Comparison of ENCODE assay signal across 8 cellular contexts in the genomic region with DNA sequence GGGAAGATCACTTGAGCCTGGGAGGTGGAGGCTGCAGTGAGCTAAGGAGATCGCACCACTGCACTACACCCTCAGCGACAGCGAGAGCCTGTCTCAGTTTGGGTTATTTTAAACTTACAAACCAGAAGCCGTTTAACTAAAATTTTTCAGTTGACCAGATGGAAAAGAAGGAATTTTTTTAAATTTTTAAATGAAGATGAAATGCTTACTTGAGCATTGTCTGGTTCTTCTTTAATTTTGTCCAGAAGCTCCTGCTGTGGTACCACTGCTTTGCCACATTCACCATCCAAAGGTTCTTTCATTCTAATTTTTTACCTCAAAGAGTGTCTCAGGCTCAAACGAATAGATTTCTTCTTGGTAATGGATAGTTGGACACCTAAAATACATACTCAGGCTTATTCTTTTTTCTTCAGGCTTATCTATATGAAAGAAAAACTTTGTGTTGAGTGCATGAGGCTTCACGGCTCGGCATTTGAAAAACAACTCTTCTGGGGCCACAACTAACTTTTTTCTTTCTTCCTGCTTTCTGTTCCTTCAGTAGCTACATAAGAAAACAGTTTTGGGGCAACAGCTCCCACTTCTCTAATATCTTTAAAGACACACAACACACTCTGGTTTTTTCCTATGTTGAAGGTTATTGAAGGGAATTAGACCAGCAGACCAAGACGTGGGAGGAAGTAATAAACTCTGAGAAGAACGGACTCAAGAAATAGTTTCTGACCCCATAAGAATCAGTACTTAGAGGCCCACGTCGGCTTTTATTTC. TPM values are rescaled to one million over a fixed set of nuclear protein-coding genes. Genes with fewer than 3 reads are reported as not detected.
DNase-seq lines count a peak whose midpoint lies in the region; ATAC-seq, FAIRE-seq and TF ChIP-seq lines count a peak whose summit lies in the region.

No MANE protein-coding gene starts in this region.

- no peaks in the 10 kb centered on the region for H3K9me3 Mint-ChIP-seq in type B pancreatic cell

- H3K4me3 ChIP-seq in BLaER1 (peak overlapping the region; percentile 78), GM12878 (peak overlapping the region; percentile 85), right lobe of liver (peak overlapping the region; percentile 66 to 88 (median 82))

- intact Hi-C loops in GM12878 (cut with micrococcal nuclease; ENCODE audit: unreplicated experiment) (loop anchor here (2.0 to 5.0 kb wide), 3 partner anchors 46 to 172 kb away; partner anchors contain the start of genes SFPQ, SMIM12 and TMEM35B), right lobe of liver (cut with DNase I) (no loop called here)

- H3K27ac ChIP-seq in BLaER1 (peak overlapping the region; percentile 80), GM12878 (ENCODE audit: control insufficient read depth, insufficient read depth) (peak overlapping the region; percentile 90), right lobe of liver (peak overlapping the region; percentile 88 to 93 (median 90))

- RAD21 ChIA-PET in GM12878 (lab: Charles Lee; ENCODE audit: unreplicated experiment), result interaction anchor here (1.0 to 1.9 kb wide), 7 partner anchors 14 to 111 kb away, joined by 3 to 12 read pairs (median 4); partner anchors contain the start of genes DLGAP3, TMEM35B and ZMYM1

- H2AFZ ChIP-seq in GM12878 (ENCODE audit: control insufficient read depth, low read depth, low read length), result peak overlapping the region; percentile 100

- H4K20me1 ChIP-seq in BLaER1, result peaks cover 5% of the 10 kb centered on the region; the same call in 1 of the 2 replicates
- H4K20me1 ChIP-seq in GM12878 (ENCODE audit: control insufficient read depth, insufficient read depth), result no peaks in the 10 kb centered on the region

- CTCF ChIA-PET in GM12878 (lab: Yijun Ruan, JAX), result interaction anchor here (0.8 to 3.9 kb wide), 8 partner anchors 10 to 203 kb away, joined by 3 to 18 read pairs (median 3); partner anchors contain the start of gene TMEM35B

- BruUV-seq in GM12878 (replicated peaks; lab: Mats Ljungman, UMichigan), result no TSS peak

- H3K36me3 Mint-ChIP-seq in type B pancreatic cell, result peaks cover 18% of the 10 kb centered on the region

- in situ Hi-C loops in KBM-7 (cut with MboI; ENCODE audit: low pct_unique_long_range_greater_than_20kb, low sequenced_read_pairs) (no loop called here), GM12878 (cut with MboI) (no loop called here)

- H3K4me1 ChIP-seq in BLaER1 (peaks cover 18% of the 10 kb centered on the region), GM12878 (ENCODE audit: control insufficient read depth, insufficient read depth, low read length) (peaks cover 3% of the 10 kb centered on the region; the same call in 1 of the 2 replicates), right lobe of liver (peaks cover 0 to 16% (median 0%) of the 10 kb centered on the region in 4 donors)

- no peak for TF ChIP-seq CTCF in GM12878 (IDR thresholded peaks at IDR 0.05 in 2 of 3, conservative IDR thresholded peaks at IDR 0.05 in 1 of 3; ENCODE audit: control insufficient read depth in 2 of 3, extremely low read depth in 1 of 3, insufficient read depth in 1 of 3, low read depth in 3 of 3, low read length in 3 of 3)
- TF ChIP-seq CTCF in right lobe of liver (IDR thresholded peaks at IDR 0.05), result no peak
- TF ChIP-seq CTCF in type B pancreatic cell (conservative IDR thresholded peaks at IDR 0.05), result no peak

- SMC1A ChIA-PET in GM12878 (lab: Charles Lee; ENCODE audit: uncharacterized antibody, unreplicated experiment), result interaction anchor here (0.8 to 3.0 kb wide), 10 partner anchors 9 to 160 kb away, joined by 3 to 30 read pairs (median 4); partner anchors contain the start of genes TMEM35B and ZMYM1

- H3K4me3 Mint-ChIP-seq in type B pancreatic cell, result peak overlapping the region; percentile 99

- POLR2A ChIA-PET in GM12878 (lab: Charles Lee), result interaction anchor here (1.0 to 3.0 kb wide), 5 partner anchors 11 to 175 kb away, joined by 3 to 17 read pairs (median 11); partner anchors contain the start of genes TMEM35B and ZMYM1

- H3K9me3 ChIP-seq in BLaER1 (peaks cover 25% of the 10 kb centered on the region), GM12878 (replicated peaks; ENCODE audit: control insufficient read depth, insufficient read depth, low read length) (peaks cover 3% of the 10 kb centered on the region; the same call in 2 of the 3 replicates), right lobe of liver (peaks cover 0 to 5% (median 0%) of the 10 kb centered on the region in 4 donors)

- no peaks in the 10 kb centered on the region for H3K27me3 Mint-ChIP-seq in type B pancreatic cell

- H3K9ac ChIP-seq in BLaER1 (peak overlapping the region; percentile 81), GM12878 (ENCODE audit: control insufficient read depth, insufficient read depth, low read length) (peak overlapping the region; percentile 86)

- H3K4me2 ChIP-seq in BLaER1, result peak overlapping the region; percentile 91
- H3K4me2 ChIP-seq in GM12878 (ENCODE audit: control insufficient read depth, insufficient read depth), result peak overlapping the region; percentile 68

- peaks cover 14% of the 10 kb centered on the region for H3K4me1 Mint-ChIP-seq in type B pancreatic cell (ENCODE audit: unreplicated experiment)

- 31% methylated on average over 11 of the region's 11 CpGs for WGBS in GM12878 (ENCODE audit: insufficient coverage, insufficient replicate concordance, low lambda C conversion rate, missing lambda C conversion rate)
- 44% methylated on average over 11 of the region's 11 CpGs for WGBS in right lobe of liver (ENCODE audit: insufficient coverage, low coverage, low lambda C conversion rate, missing lambda C conversion rate)

- H3K36me3 ChIP-seq in BLaER1 (peaks cover 27% of the 10 kb centered on the region), GM12878 (ENCODE audit: control insufficient read depth in 2 of 2, insufficient read depth in 2 of 2, low read length in 1 of 2) (no peaks in the 10 kb centered on the region), right lobe of liver (no peaks in the 10 kb centered on the region)

- no peaks in the 10 kb centered on the region for H3K27me3 ChIP-seq in BLaER1
- no peaks in the 10 kb centered on the region for H3K27me3 ChIP-seq in GM12878 (replicated peaks in 1 of 2; ENCODE audit: control insufficient read depth in 2 of 2, insufficient read depth in 2 of 2, low read length in 1 of 2)
- no peaks in the 10 kb centered on the region for H3K27me3 ChIP-seq in right lobe of liver

- peak; percentile 56 for DNase-seq in KBM-7
- no peak for DNase-seq in GM12878 (ENCODE audit: low read depth, low spot score)
- DNase-seq in right lobe of liver, result no peak
- no peak for DNase-seq in type B pancreatic cell (ENCODE audit: extremely low spot score, unreplicated experiment)
- no peak for DNase-seq in cortex of kidney (lab: John Stamatoyannopoulos, UW)
- DNase-seq in NCI-H1417 treated with DMSO at 0.1 percent for 48 hours (lab: John Stamatoyannopoulos, UW), result no peak

- no peak for TF ChIP-seq RAD21 in GM12878 (IDR thresholded peaks at IDR 0.05; ENCODE audit: insufficient read depth, low read depth, low read length)

- TF ChIP-seq EP300 in GM12878 (IDR thresholded peaks at IDR 0.05; ENCODE audit: borderline replicate concordance in 1 of 2, control insufficient read depth in 1 of 2, low read depth in 2 of 2, low read length in 2 of 2), result no peak

- FAIRE-seq in GM12878 (lab: Jason Lieb, UNC), result peak; percentile 23

- ATAC-seq in GM12878, result peak; percentile 36
- ATAC-seq in right lobe of liver, result peak in 1 of 4 donors; percentile 13
- ATAC-seq in GM18870 (IDR thresholded peaks at IDR 0.05; ENCODE audit: unreplicated experiment), result no peak

- no peak for TF ChIP-seq POLR2A in GM12878 (IDR thresholded peaks at IDR 0.05; ENCODE audit: low read depth, low read length)
- TF ChIP-seq POLR2A in right lobe of liver (IDR thresholded peaks at IDR 0.05), result no peak

- peak overlapping the region; percentile 96 for H3K27ac Mint-ChIP-seq in type B pancreatic cell

- peaks cover 26% of the 10 kb centered on the region for H3K79me2 ChIP-seq in GM12878 (ENCODE audit: control insufficient read depth, insufficient read depth, low read length)

RNA-seq across cellular contexts. Expression of gene ZMYM6, which starts 1.2 kb away (rescaled TPM):
- total RNA-seq in GM12878 (2013; cell fraction: nucleolus; rRNA removed), result 117 and 126 TPM in 2 replicates
- 14.0 and 16.5 TPM in 2 replicates for total RNA-seq in GM12878 (2014; rRNA removed)
- 14.1 and 14.3 TPM in 2 replicates for total RNA-seq in GM12878 (2014; rRNA removed; fragmentation: Illumina TruSeq; extraction: Trizol)
- total RNA-seq in GM12878 (2021), result 11.9 and 16.7 TPM in 2 replicates
- polyA plus RNA-seq in GM12878 (2011; ENCODE audit: low read depth), result 7.2 TPM
- 14.2 and 20.4 TPM in 2 replicates for polyA plus RNA-seq in GM12878 (2011; rRNA removed)
- 7.1 and 9.9 TPM in 2 replicates for polyA plus RNA-seq in GM12878 (2011; cell fraction: cytosol; rRNA removed)
- 22.0 and 27.2 TPM in 2 replicates for polyA plus RNA-seq in GM12878 (2011; cell fraction: nucleus; rRNA removed)
- polyA plus RNA-seq in GM12878 (2012), result 13.3 and 17.0 TPM in 2 replicates
- polyA plus RNA-seq in GM12878 (2014; fragmentation: Illumina TruSeq; extraction: Trizol), result 16.3 and 19.2 TPM in 2 replicates
- 1 to 10 TPM; 8.2 to 8.9 TPM for polyA plus RNA-seq in GM12878 (2014; fragmentation: Nextera tagmentation; extraction: Ambion mirVana)
- 14.6 and 17.1 TPM in 2 replicates for polyA plus RNA-seq in GM12878 (2014; rRNA removed)
- 10 to 100 TPM; 12.3 to 14.0 TPM for polyA plus RNA-seq in GM12878 (2016; fragmentation: Nextera tagmentation; extraction: Ambion mirVana)
- 17.1 and 30.8 TPM in 2 replicates for polyA minus RNA-seq in GM12878 (2011; rRNA and poly(A)+ RNA removed)
- polyA minus RNA-seq in GM12878 (2011; cell fraction: cytosol; rRNA and poly(A)+ RNA removed), result 5.2 and 6.9 TPM in 2 replicates
- polyA minus RNA-seq in GM12878 (2011; cell fraction: nucleus; rRNA and poly(A)+ RNA removed), result 21.4 and 41.3 TPM in 2 replicates
- 1 to 10 TPM; 4.6 to 8.0 (median 6.7) TPM for total RNA-seq in right lobe of liver
- total RNA-seq in type B pancreatic cell (ENCODE audit: low replicate concordance), result 19.4 and 21.2 TPM in 2 replicates

RNA-seq across cellular contexts. Expression of gene TMEM35B, which starts 45.4 kb away (rescaled TPM):
- 22.4 and 26.1 TPM in 2 replicates for total RNA-seq in GM12878 (2013; cell fraction: nucleolus; rRNA removed)
- total RNA-seq in GM12878 (2014; rRNA removed) (21.7 and 22.9 TPM in 2 replicates), GM12878 (2014; rRNA removed; fragmentation: Illumina TruSeq; extraction: Trizol) (14.1 and 14.8 TPM in 2 replicates), GM12878 (2021) (15.2 and 18.8 TPM in 2 replicates), right lobe of liver (10 to 100 TPM; 12.6 to 22.1 (median 16.2) TPM), type B pancreatic cell (ENCODE audit: low replicate concordance) (6.6 and 9.9 TPM in 2 replicates)
- polyA plus RNA-seq in GM12878 (2011; ENCODE audit: low read depth), result 13.7 TPM
- polyA plus RNA-seq in GM12878 (2011; rRNA removed) (38.4 and 43.8 TPM in 2 replicates), GM12878 (2014; fragmentation: Illumina TruSeq; extraction: Trizol) (17.3 TPM in 2 replicates), GM12878 (2014; fragmentation: Nextera tagmentation; extraction: Ambion mirVana) (100 to 1,000 TPM; 118 to 138 TPM), GM12878 (2014; rRNA removed) (19.0 and 21.0 TPM in 2 replicates), GM12878 (2016; fragmentation: Nextera tagmentation; extraction: Ambion mirVana) (10 to 100 TPM; 66.6 to 71.0 TPM)
- polyA plus RNA-seq in GM12878 (2011; cell fraction: cytosol; rRNA removed), result 34.4 and 38.3 TPM in 2 replicates
- polyA plus RNA-seq in GM12878 (2011; cell fraction: nucleus; rRNA removed), result 15.3 and 33.7 TPM in 2 replicates
- 19.9 and 24.3 TPM in 2 replicates for polyA plus RNA-seq in GM12878 (2012)
- 24.8 and 28.9 TPM in 2 replicates for polyA minus RNA-seq in GM12878 (2011; rRNA and poly(A)+ RNA removed)
- polyA minus RNA-seq in GM12878 (2011; cell fraction: cytosol; rRNA and poly(A)+ RNA removed), result 4.4 and 5.2 TPM in 2 replicates
- 7.5 and 9.5 TPM in 2 replicates for polyA minus RNA-seq in GM12878 (2011; cell fraction: nucleus; rRNA and poly(A)+ RNA removed)

RNA-seq across cellular contexts. Expression of gene ZMYM1, which starts 48.7 kb away (rescaled TPM):
- 13.1 and 23.6 TPM in 2 replicates for total RNA-seq in GM12878 (2013; cell fraction: nucleolus; rRNA removed)
- total RNA-seq in GM12878 (2014; rRNA removed), result 0.96 and 3.9 TPM in 2 replicates
- 1.7 and 2.3 TPM in 2 replicates for total RNA-seq in GM12878 (2014; rRNA removed; fragmentation: Illumina TruSeq; extraction: Trizol)
- 1.8 and 2.6 TPM in 2 replicates for total RNA-seq in GM12878 (2021)
- 0.31 TPM for polyA plus RNA-seq in GM12878 (2011; ENCODE audit: low read depth)
- polyA plus RNA-seq in GM12878 (2011; rRNA removed), result 5.0 and 5.2 TPM in 2 replicates
- polyA plus RNA-seq in GM12878 (2011; cell fraction: cytosol; rRNA removed), result 1.4 and 3.1 TPM in 2 replicates
- 2.3 and 3.7 TPM in 2 replicates for polyA plus RNA-seq in GM12878 (2011; cell fraction: nucleus; rRNA removed)
- polyA plus RNA-seq in GM12878 (2012), result 0.66 and 0.94 TPM in 2 replicates
- polyA plus RNA-seq in GM12878 (2014; fragmentation: Illumina TruSeq; extraction: Trizol), result 1.6 and 2.0 TPM in 2 replicates
- polyA plus RNA-seq in GM12878 (2014; fragmentation: Nextera tagmentation; extraction: Ambion mirVana), result 1 to 10 TPM in 1 of 2 experiments, under 1 TPM in 1; 0.68 to 2.1 TPM
- 0.58 and 0.89 TPM in 2 replicates for polyA plus RNA-seq in GM12878 (2014; rRNA removed)
- 1 to 10 TPM in 1 of 2 experiments, under 1 TPM in 1; 0.45 to 1.1 TPM for polyA plus RNA-seq in GM12878 (2016; fragmentation: Nextera tagmentation; extraction: Ambion mirVana)
- polyA minus RNA-seq in GM12878 (2011; rRNA and poly(A)+ RNA removed), result 5.5 and 9.3 TPM in 2 replicates
- 2.5 and 4.6 TPM in 2 replicates for polyA minus RNA-seq in GM12878 (2011; cell fraction: cytosol; rRNA and poly(A)+ RNA removed)
- 1.6 and 3.0 TPM in 2 replicates for polyA minus RNA-seq in GM12878 (2011; cell fraction: nucleus; rRNA and poly(A)+ RNA removed)
- 10 to 100 TPM in 1 of 6 experiments, 1 to 10 TPM in 5; 6.7 to 10.4 (median 7.6) TPM for total RNA-seq in right lobe of liver
- 19.4 and 31.8 TPM in 2 replicates for total RNA-seq in type B pancreatic cell (ENCODE audit: low replicate concordance)
